In the genomic region with DNA sequence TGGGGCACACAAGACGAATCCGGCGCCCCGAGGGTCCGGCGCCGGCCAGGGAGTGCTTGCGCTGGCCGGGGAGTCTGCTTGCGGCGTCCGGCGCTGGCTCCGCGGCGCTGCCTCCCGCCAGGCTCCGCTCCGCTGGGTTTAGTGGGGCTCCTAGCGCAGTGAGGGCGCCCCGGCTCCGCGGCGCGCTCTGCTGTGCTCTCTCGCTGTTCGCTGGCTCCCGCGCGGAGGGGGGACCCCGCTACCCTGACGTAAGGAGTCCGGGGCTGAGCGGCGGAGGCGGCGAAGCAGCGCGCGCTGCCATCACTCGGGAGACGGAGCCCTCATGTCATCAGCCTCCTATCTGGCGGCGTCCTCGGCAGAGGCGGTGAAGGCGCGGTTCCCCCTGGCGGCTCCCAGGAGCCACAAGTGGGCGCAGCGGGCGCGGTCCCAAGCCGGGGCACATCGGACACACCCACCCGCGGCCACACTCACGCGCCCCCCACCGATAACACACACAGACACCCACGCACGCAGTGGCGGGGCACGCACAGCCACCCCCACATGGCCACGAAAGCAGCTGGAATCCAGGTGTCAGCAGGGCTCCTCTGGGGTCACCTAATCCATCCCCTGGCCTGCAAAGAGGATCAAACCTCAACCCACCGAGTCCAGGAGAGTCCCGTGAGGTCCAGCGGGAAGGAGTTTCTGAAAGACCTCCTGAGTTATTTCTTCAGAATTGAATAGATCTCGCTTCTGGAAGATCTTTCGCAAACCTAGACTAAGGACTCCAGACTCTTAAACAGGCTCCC, we compare ENCODE assay signal across 15 cellular contexts. TPM values are rescaled to one million over a fixed set of nuclear protein-coding genes. Genes with fewer than 3 reads are reported as not detected.
DNase-seq lines count a peak whose midpoint lies in the region; TF ChIP-seq lines count a peak whose summit lies in the region.
"Had no signal": no experiment of that assay in that cellular context is flagged by ENCODE, and none has a peak within 500 bp of the region (broad histone marks: within the 10 kb centered on the region; RNA-seq: fewer than 3 reads in every experiment).

A gene (minus strand): TSS at position 189 of the 785 bp plus-strand sequence. CDS start 482 bp downstream, outside the sequence.

- no peaks in the 10 kb centered on the region for H3K36me3 Mint-ChIP-seq in neural crest cell (ENCODE audit: low read depth)

- no peak within 1 kb of the TSS for H3K27ac ChIP-seq in coronary artery
- no peak within 1 kb of the TSS for H3K27ac ChIP-seq in ovary
- H3K27ac ChIP-seq: adrenal gland had no signal

- H3K4me3 Mint-ChIP-seq in neural crest cell, result no peak within 1 kb of the TSS

- no peaks in the 10 kb centered on the region for H3K9me3 ChIP-seq in ovary
- H3K9me3 ChIP-seq: adrenal gland had no signal

- peak within 1 kb of the TSS; percentile 15 for H3K4me3 ChIP-seq in coronary artery
- no peak within 1 kb of the TSS for H3K4me3 ChIP-seq in ovary
- H3K4me3 ChIP-seq: adrenal gland had no signal

- H3K4me1 Mint-ChIP-seq in neural crest cell, result no peaks in the 10 kb centered on the region

- no peak for TF ChIP-seq CTCF in coronary artery (IDR thresholded peaks at IDR 0.05)
- peak; percentile 40 for TF ChIP-seq CTCF in neural crest cell (conservative IDR thresholded peaks at IDR 0.05)
- no peak for TF ChIP-seq CTCF in ovary (IDR thresholded peaks at IDR 0.05)

- DNase-seq in DMS53 (lab: John Stamatoyannopoulos, UW), result peak; percentile 22
- no peak for DNase-seq in DMS53 treated with DMSO at 0.1 percent for 48 hours (lab: John Stamatoyannopoulos, UW; ENCODE audit: unreplicated experiment)
- peak; percentile 5 for DNase-seq in NCI-H128 (lab: John Stamatoyannopoulos, UW; ENCODE audit: unreplicated experiment)
- no peak for DNase-seq in coronary artery (ENCODE audit: low spot score)
- DNase-seq in neural crest cell (ENCODE audit: low read depth, low spot score), result peak; percentile 18
- no peak for DNase-seq in amniotic stem cell (lab: John Stamatoyannopoulos, UW)
- DNase-seq in ovary, result no peak
- DNase-seq in C1 segment of cervical spinal cord (lab: John Stamatoyannopoulos, UW), result no peak
- DNase-seq: 8988T; activated CD4-positive, alpha-beta T cell treated with anti-CD3 and anti-CD28 coated beads, Interleukin-2, amount 50 U/mL, for 4 hours; adrenal gland; left cardiac atrium; MV-4-11 had no signal

- peaks cover 89% of the 10 kb centered on the region for H3K27me3 Mint-ChIP-seq in neural crest cell (ENCODE audit: low read depth)

- no peak for TF ChIP-seq EP300 in ovary (IDR thresholded peaks at IDR 0.05)

- intact Hi-C loops in ovary (cut with DNase I), result no loop called here

- no peaks in the 10 kb centered on the region for H3K9me3 Mint-ChIP-seq in neural crest cell

- H3K36me3 ChIP-seq in ovary, result no peaks in the 10 kb centered on the region
- H3K36me3 ChIP-seq: adrenal gland had no signal

- H3K27me3 ChIP-seq in ovary, result peaks cover 4% of the 10 kb centered on the region

- peaks cover 4% of the 10 kb centered on the region for H3K4me1 ChIP-seq in ovary (ENCODE audit: insufficient read depth)
- H3K4me1 ChIP-seq: adrenal gland had no signal

- H3K27ac Mint-ChIP-seq in neural crest cell (ENCODE audit: unreplicated experiment), result no peak within 1 kb of the TSS

- no peak for TF ChIP-seq POLR2A in ovary (IDR thresholded peaks at IDR 0.05)

- WGBS in ovary, 3 donors, result 3 to 14% (median 4%) methylated on average over 12 to 71 of the region's 71 CpGs

RNA-seq across cellular contexts. Expression of the gene that starts here (rescaled TPM):
- total RNA-seq in neural crest cell (0.14 TPM in 1 of 2 replicates, not detected in the other), ovary (under 1 TPM in 4 of 7 donors, not detected in 3; 0.10 to 0.23 (median 0.17) TPM)
- not detected for polyA plus RNA-seq in ovary
- total RNA-seq: adrenal gland, left cardiac atrium, SK-MEL-5 had no signal
- polyA plus RNA-seq: adrenal gland, esophagus had no signal

Comparison
In these comparisons a context has a peak if more than half of its experiments do, and no peak if none do; other contexts are left out.
1. DNase-seq: peak in DMS53 (single experiment) and NCI-H128 (single experiment); none in DMS53 treated with DMSO at 0.1 percent for 48 hours (single experiment), coronary artery (single experiment), amniotic stem cell (single experiment), ovary (0 of 5) and C1 segment of cervical spinal cord (0 of 14).
2. Peak in DNase-seq in neural crest cell; RNA of the gene not detected or under 1 TPM.